8 cellular contexts compared by ENCODE assay signal in genomic region chr17:74776990-74777389, GRCh38. TPM values are rescaled to one million over a fixed set of nuclear protein-coding genes. Genes with fewer than 3 reads are reported as not detected.
A peak's percentile ranks its signal among the peaks of the same experiment; 100 is the strongest.
DNase-seq lines count a peak whose midpoint lies in the region; TF ChIP-seq lines count a peak whose summit lies in the region.

No MANE protein-coding gene starts in this region.

- peak overlapping the region in 1 of 3 experiments; percentile 74 for H3K27ac Mint-ChIP-seq in nephron

- H3K4me3 Mint-ChIP-seq in nephron = peak overlapping the region; percentile 96 to 98 (median 98)

- H3K4me2 ChIP-seq in BLaER1 = peak overlapping the region; percentile 97

- H3K27ac ChIP-seq in BLaER1 = peak overlapping the region; percentile 59
- no peak overlapping the region for H3K27ac ChIP-seq in duodenal mucosa (ENCODE audit: low read depth, low read length)

- H4K20me1 ChIP-seq in BLaER1 = peaks cover 57% of the 10 kb centered on the region

- H3K27me3 ChIP-seq in BLaER1 (no peaks in the 10 kb centered on the region), duodenal mucosa (ENCODE audit: control insufficient read depth in 1 of 2, insufficient read depth in 2 of 2, low read length in 2 of 2) (no peaks in the 10 kb centered on the region)

- no peak for TF ChIP-seq CTCF in nephron (IDR thresholded peaks at IDR 0.05; ENCODE audit: unreplicated experiment in 3 of 3)

- peaks cover 18% of the 10 kb centered on the region for H3K36me3 Mint-ChIP-seq in nephron (ENCODE audit: low read depth)

- peak overlapping the region; percentile 76 for H3K9ac ChIP-seq in BLaER1
- peak overlapping the region; percentile 20 to 66 for H3K9ac ChIP-seq in duodenal mucosa (ENCODE audit: low read depth in 1 of 2, low read length in 2 of 2)

- H3K4me3 ChIP-seq in BLaER1 (peak overlapping the region; percentile 84), duodenal mucosa (ENCODE audit: low read depth in 1 of 2, low read length in 2 of 2) (peak overlapping the region; percentile 83 to 90)

- peak; percentile 47 for DNase-seq in NAMALWA (ENCODE audit: low spot score)
- DNase-seq in cerebellar cortex (ENCODE audit: low spot score) = no peak
- no peak for DNase-seq in NCI-H345 treated with DMSO at 0.1 percent for 48 hours (lab: John Stamatoyannopoulos, UW; ENCODE audit: unreplicated experiment)
- no peak for DNase-seq in NCI-H1105 (lab: John Stamatoyannopoulos, UW)
- no peak for DNase-seq in posterior vena cava (ENCODE audit: low spot score)

- H3K4me1 Mint-ChIP-seq in nephron = peaks cover 26% of the 10 kb centered on the region

- no peaks in the 10 kb centered on the region for H3K9me3 ChIP-seq in BLaER1
- H3K9me3 ChIP-seq in duodenal mucosa (ENCODE audit: control insufficient read depth in 1 of 2, low read length in 2 of 2) = no peaks in the 10 kb centered on the region

- no peaks in the 10 kb centered on the region for H3K9me3 Mint-ChIP-seq in nephron

- H3K27me3 Mint-ChIP-seq in nephron (ENCODE audit: low read depth) = no peaks in the 10 kb centered on the region

- intact Hi-C loops in posterior vena cava (cut with DNase I) = loop anchor here in 1 of 2 donors (10.0 kb wide), 1 partner anchor 1682 kb away; the partner anchor contains the start of gene SLC39A11

- H3K4me1 ChIP-seq in BLaER1 (peaks cover 59% of the 10 kb centered on the region), duodenal mucosa (ENCODE audit: control insufficient read depth in 1 of 2, insufficient read depth in 2 of 2, low read length in 2 of 2) (peaks cover 13 to 51% of the 10 kb centered on the region in 2 donors)

- H3K36me3 ChIP-seq in BLaER1 (peaks cover 20% of the 10 kb centered on the region), duodenal mucosa (ENCODE audit: control insufficient read depth in 1 of 2, insufficient read depth in 2 of 2, low read length in 2 of 2) (peaks cover 0 to 20% of the 10 kb centered on the region in 2 donors)

RNA-seq across cellular contexts. Expression of gene NAT9, which starts 0.8 kb away (rescaled TPM):
- 10 to 100 TPM; 26.8 to 31.7 TPM for total RNA-seq in posterior vena cava

RNA-seq across cellular contexts. Expression of gene NHERF1, which starts 28.6 kb away (rescaled TPM):
- 10 to 100 TPM in 1 of 2 donors, 1 to 10 TPM in 1; 7.0 to 11.5 TPM for total RNA-seq in posterior vena cava

RNA-seq across cellular contexts. Expression of gene RAB37, which starts 39.9 kb away (rescaled TPM):
- 1 to 10 TPM; 1.1 to 1.6 TPM for total RNA-seq in posterior vena cava
